ENCODE assay signal across 12 cellular contexts in the genomic region with DNA sequence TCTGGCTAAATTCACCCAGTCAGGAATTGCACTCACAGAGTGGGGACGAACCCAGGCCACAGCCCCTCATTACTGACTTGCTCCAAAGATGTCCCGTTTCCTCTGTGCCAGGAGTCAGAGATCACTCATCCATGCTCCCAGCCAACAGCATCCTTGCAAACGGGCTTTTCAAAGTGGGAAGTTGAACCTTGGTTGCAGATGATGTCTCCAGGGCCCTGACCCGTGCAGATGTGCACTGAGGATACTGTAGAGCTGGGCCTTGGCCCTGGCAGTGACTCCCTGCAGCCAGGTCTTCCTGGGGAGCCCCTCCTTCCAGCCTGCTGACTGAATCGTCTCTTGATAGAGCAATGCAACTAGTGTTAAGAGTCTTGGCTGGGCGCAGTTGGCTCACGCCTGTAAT. TPM values are rescaled to one million over a fixed set of nuclear protein-coding genes. Genes with fewer than 3 reads are reported as not detected.
A peak's percentile ranks its signal among the peaks of the same experiment; 100 is the strongest.
DNase-seq lines count a peak whose midpoint lies in the region; ATAC-seq, FAIRE-seq and TF ChIP-seq lines count a peak whose summit lies in the region.
"Had no signal": no experiment of that assay in that cellular context is flagged by ENCODE, and none has a peak within 500 bp of the region (broad histone marks: within the 10 kb centered on the region; RNA-seq: fewer than 3 reads in every experiment).

No MANE protein-coding gene starts in this region.

- H3K4me3 Mint-ChIP-seq in CD4-positive, alpha-beta memory T cell = peak overlapping the region in 7 of 8 donors; percentile 32 to 84 (median 64)
- H3K4me3 Mint-ChIP-seq in T-cell = peak overlapping the region; percentile 41 to 88 (median 60)

- peaks cover 90% of the 10 kb centered on the region for H3K36me3 ChIP-seq in CD4-positive, alpha-beta memory T cell (ENCODE audit: insufficient read depth, low read length)
- peaks cover 0 to 44% of the 10 kb centered on the region in 2 donors for H3K36me3 ChIP-seq in adrenal gland (replicated peaks in 1 of 2)
- H3K36me3 ChIP-seq: prostate gland had no signal

- DNase-seq in CD4-positive, alpha-beta memory T cell = no peak
- DNase-seq in T-cell = peak in 6 of 34 experiments; percentile 0 to 19 (median 1)
- peak in 6 of 7 donors; percentile 0 to 48 (median 10) for DNase-seq in adrenal gland
- DNase-seq in omental fat pad (ENCODE audit: low spot score) = peak; percentile 15
- no peak for DNase-seq in GF-D8 (lab: John Stamatoyannopoulos, UW)
- no peak for DNase-seq in H54 (ENCODE audit: insufficient read length, low spot score)
- no peak for DNase-seq in ACHN
- no peak for DNase-seq in urothelium cell line (ENCODE audit: low spot score)
- DNase-seq: activated gamma-delta T cell; NCI-H510A; stimulated activated naive B cell treated with anti-CD40 and anti-IgM and Interleukin-4, amounts not matched to agents 10 μg/mL and 1 μg/mL and 100 μg/mL, for 72 hours had no signal

- H3K9me3 Mint-ChIP-seq in CD4-positive, alpha-beta memory T cell = no peaks in the 10 kb centered on the region
- H3K9me3 Mint-ChIP-seq in T-cell = no peaks in the 10 kb centered on the region
- H3K9me3 Mint-ChIP-seq: stimulated activated naive B cell treated with anti-CD40 and anti-IgM and Interleukin-4, amounts not matched to agents 10 μg/mL and 1 μg/mL and 100 μg/mL, for 72 hours had no signal

- POLR2A ChIA-PET in CD4-positive, alpha-beta memory T cell (lab: Charles Lee; ENCODE audit: partially characterized antibody) = interaction anchor here (1.5 to 23.7 kb wide), 4 partner anchors 40 to 93 kb away, joined by 4 to 313 read pairs (median 6); partner anchors contain the start of gene SKP1
- POLR2A ChIA-PET in T-cell (lab: Charles Lee) = interaction anchor here in 1 of 2 donors (0.5 to 1.2 kb wide), 5 partner anchors 12 to 115 kb away, joined by 3 to 9 read pairs (median 3); no protein-coding TSS in a partner anchor

- H3K4me3 ChIP-seq in CD4-positive, alpha-beta memory T cell (ENCODE audit: low read length in 2 of 2) = no peak overlapping the region
- no peak overlapping the region for H3K4me3 ChIP-seq in adrenal gland
- H3K4me3 ChIP-seq: prostate gland had no signal

- no peaks in the 10 kb centered on the region for H3K9me3 ChIP-seq in CD4-positive, alpha-beta memory T cell (ENCODE audit: control insufficient read depth in 1 of 2, low read length in 2 of 2)
- H3K9me3 ChIP-seq in adrenal gland (replicated peaks in 1 of 3) = no peaks in the 10 kb centered on the region
- H3K9me3 ChIP-seq: prostate gland had no signal

- 73 to 95% (median 83%) methylated on average over 5 to 7 of the region's 7 CpGs for WGBS in adrenal gland, 4 donors

- intact Hi-C loops in CD4-positive, alpha-beta memory T cell (cut with micrococcal nuclease) = no loop called here
- intact Hi-C loops in adrenal gland (cut with DNase I) = no loop called here

- no peaks in the 10 kb centered on the region for H3K27me3 Mint-ChIP-seq in CD4-positive, alpha-beta memory T cell
- no peaks in the 10 kb centered on the region for H3K27me3 Mint-ChIP-seq in T-cell
- H3K27me3 Mint-ChIP-seq: stimulated activated naive B cell treated with anti-CD40 and anti-IgM and Interleukin-4, amounts not matched to agents 10 μg/mL and 1 μg/mL and 100 μg/mL, for 72 hours had no signal

- peaks cover 48 to 98% (median 77%) of the 10 kb centered on the region in 4 donors for H3K4me1 Mint-ChIP-seq in CD4-positive, alpha-beta memory T cell
- peaks cover 95 to 100% (median 96%) of the 10 kb centered on the region in 3 donors for H3K4me1 Mint-ChIP-seq in T-cell

- H3K27ac ChIP-seq in CD4-positive, alpha-beta memory T cell (ENCODE audit: low read depth, low read length) = peak overlapping the region; percentile 97
- H3K27ac ChIP-seq in adrenal gland = no peak overlapping the region
- H3K27ac ChIP-seq: prostate gland had no signal

- in situ Hi-C loops in ACHN (cut with HindIII; ENCODE audit: low pct_ligation_motif_present, low pct_unique_long_range_greater_than_20kb, low sequenced_read_pairs) = no loop called here

- CTCF ChIA-PET in CD4-positive, alpha-beta memory T cell (lab: Charles Lee; ENCODE audit: partially characterized antibody) = interaction anchor here (0.7 to 25.4 kb wide), 4 partner anchors 9 to 99 kb away, joined by 3 to 603 read pairs (median 5); no protein-coding TSS in a partner anchor
- CTCF ChIA-PET in T-cell (lab: Charles Lee) = interaction anchor here (1.0 to 1.3 kb wide), 5 partner anchors 7 to 36 kb away, joined by 3 to 9 read pairs (median 4); no protein-coding TSS in a partner anchor

- TF ChIP-seq CTCF in adrenal gland (IDR thresholded peaks at IDR 0.05) = no peak
- TF ChIP-seq CTCF in omental fat pad (IDR thresholded peaks at IDR 0.05) = no peak

- TF ChIP-seq POLR2A in adrenal gland (IDR thresholded peaks at IDR 0.05) = no peak
- no peak for TF ChIP-seq POLR2A in H54 (IDR thresholded peaks at IDR 0.05; ENCODE audit: low read depth, low read length)

- ATAC-seq in T-cell (replicated peaks in 1 of 4) (no peak), omental fat pad (ENCODE audit: low FRiP score) (no peak)
- ATAC-seq: stimulated activated naive B cell treated with anti-CD40 and anti-IgM and Interleukin-4, amounts not matched to agents 10 μg/mL and 1 μg/mL and 100 μg/mL, for 72 hours had no signal

- H3K27me3 ChIP-seq in CD4-positive, alpha-beta memory T cell (ENCODE audit: insufficient read depth, low read length) = no peaks in the 10 kb centered on the region
- no peaks in the 10 kb centered on the region for H3K27me3 ChIP-seq in adrenal gland

- peaks cover 98% of the 10 kb centered on the region for H3K4me1 ChIP-seq in CD4-positive, alpha-beta memory T cell (ENCODE audit: insufficient read depth, low read length)
- H3K4me1 ChIP-seq in adrenal gland (replicated peaks in 1 of 2) = peaks cover 4 to 18% of the 10 kb centered on the region in 2 donors
- H3K4me1 ChIP-seq: prostate gland had no signal

- H3K36me3 Mint-ChIP-seq in CD4-positive, alpha-beta memory T cell = peaks cover 60 to 88% of the 10 kb centered on the region in 2 donors
- peaks cover 49% of the 10 kb centered on the region for H3K36me3 Mint-ChIP-seq in T-cell

- FAIRE-seq in H54 (lab: Jason Lieb, UNC) (no peak), urothelium cell line (lab: Jason Lieb, UNC) (no peak)

- H3K27ac Mint-ChIP-seq in CD4-positive, alpha-beta memory T cell = peak overlapping the region; percentile 84 to 98 (median 90)
- H3K27ac Mint-ChIP-seq in T-cell = peak overlapping the region; percentile 92 to 97

RNA-seq across cellular contexts. Expression of gene TCF7, which starts 22.3 kb away (rescaled TPM):
- total RNA-seq in CD4-positive, alpha-beta memory T cell = 100 to 1,000 TPM; 770 to 841 TPM
- 100 to 1,000 TPM; 102 to 474 TPM for polyA plus RNA-seq in CD4-positive, alpha-beta memory T cell
- total RNA-seq in T-cell (100 to 1,000 TPM; 503 to 749 (median 693) TPM), adrenal gland (1 to 10 TPM; 6.2 to 9.6 (median 7.6) TPM), omental fat pad (1 to 10 TPM; 1.6 to 4.3 (median 2.7) TPM)
- 1 to 10 TPM; 3.9 to 5.4 (median 5.1) TPM for polyA plus RNA-seq in adrenal gland

RNA-seq across cellular contexts. Expression of gene SKP1, which starts 40.0 kb away (rescaled TPM):
- total RNA-seq in CD4-positive, alpha-beta memory T cell = 100 to 1,000 TPM; 234 to 246 TPM
- 1,000 to 10,000 TPM; 1,076 to 1,639 TPM for polyA plus RNA-seq in CD4-positive, alpha-beta memory T cell
- 100 to 1,000 TPM; 178 to 314 (median 203) TPM for total RNA-seq in T-cell
- total RNA-seq in adrenal gland = 100 to 1,000 TPM; 262 to 522 (median 377) TPM
- polyA plus RNA-seq in adrenal gland = 1,000 to 10,000 TPM in 1 of 3 donors, 100 to 1,000 TPM in 2; 121 to 1,485 (median 274) TPM
- 100 to 1,000 TPM; 121 to 219 (median 211) TPM for total RNA-seq in omental fat pad

Comparison
In these comparisons a context has a peak if more than half of its experiments do, and no peak if none do; other contexts are left out.
1. DNase-seq: peak in adrenal gland (6 of 7) and omental fat pad (single experiment); none in CD4-positive, alpha-beta memory T cell (0 of 5), GF-D8 (single experiment), H54 (single experiment), ACHN (single experiment) and urothelium cell line (single experiment).
2. RNA of gene TCF7, which starts 22.3 kb away (total RNA-seq): 770 to 841 TPM in CD4-positive, alpha-beta memory T cell and 503 to 749 TPM in T-cell; 6.2 to 9.6 TPM in adrenal gland and 1.6 to 4.3 TPM in omental fat pad; every median in the first group is over 10 times any median in the second.